23 cellular contexts compared by ENCODE assay signal in the genomic region with DNA sequence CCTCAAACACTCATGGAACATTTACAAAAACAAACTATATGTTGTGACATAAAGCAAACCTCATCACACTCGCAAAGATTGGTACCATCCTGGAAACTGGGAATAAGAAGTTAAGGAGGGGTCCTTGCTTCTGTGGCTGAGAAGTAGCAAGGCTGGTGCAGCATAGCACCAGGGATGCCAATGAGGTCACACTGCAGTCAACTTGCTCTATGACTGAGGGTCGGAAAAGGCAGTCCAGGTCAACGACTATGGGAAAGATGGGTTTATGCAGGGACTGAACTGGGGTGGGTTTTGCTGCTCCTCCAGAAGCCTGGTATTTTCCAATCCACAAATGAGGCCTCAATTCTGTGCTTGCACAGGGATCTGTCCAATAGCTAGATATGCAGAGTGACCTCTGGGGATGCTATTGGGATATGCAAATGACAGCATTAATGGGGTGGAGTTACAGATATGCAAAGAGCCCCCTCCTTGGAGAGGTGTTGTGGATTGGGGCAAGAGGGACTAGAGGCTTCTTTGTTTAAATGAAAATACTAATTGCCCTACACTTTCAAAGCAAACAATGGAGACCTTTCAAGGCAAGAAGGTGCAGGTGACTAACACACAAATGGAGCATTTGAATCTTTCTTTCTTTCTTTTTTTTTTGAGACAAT.
"Had no signal": no experiment of that assay in that cellular context is flagged by ENCODE, and none has a peak within 500 bp of the region (broad histone marks: within the 10 kb centered on the region; RNA-seq: fewer than 3 reads in every experiment).

No MANE protein-coding gene starts in this region.

- H3K4me3 Mint-ChIP-seq: activated CD4-positive, alpha-beta T cell treated with anti-CD3 and anti-CD28 coated beads for 36 hours; activated CD8-positive, alpha-beta T cell treated with anti-CD3 and anti-CD28 coated beads for 36 hours; activated naive CD4-positive, alpha-beta T cell treated with anti-CD3 and anti-CD28 coated beads, Interleukin-2, amount 10 ng/mL, durations not matched to agents 7 days and 5 days; activated naive CD8-positive, alpha-beta T cell treated with anti-CD3 and anti-CD28 coated beads for 36 hours; activated T-cell treated with anti-CD3 and anti-CD28 coated beads, Interleukin-2, amount 50 U/mL, for 72 hours; T-helper 1 cell treated with Interleukin-12 subunit alpha and Interleukin-12 subunit beta and Interleukin-4 antibody, amounts not matched to agents 30 μg/mL and 1 μg/mL, for 36 hours had no signal

- H3K4me1 Mint-ChIP-seq: activated naive CD4-positive, alpha-beta T cell treated with anti-CD3 and anti-CD28 coated beads, Interleukin-2, amount 10 ng/mL, durations not matched to agents 7 days and 5 days; activated naive CD8-positive, alpha-beta T cell treated with anti-CD3 and anti-CD28 coated beads for 36 hours had no signal

- H3K36me3 Mint-ChIP-seq: activated naive CD4-positive, alpha-beta T cell treated with anti-CD3 and anti-CD28 coated beads, Interleukin-2, amount 10 ng/mL, durations not matched to agents 7 days and 5 days; activated naive CD8-positive, alpha-beta T cell treated with anti-CD3 and anti-CD28 coated beads for 36 hours had no signal

- H3K4me1 ChIP-seq: SJCRH30 had no signal

- DNase-seq: activated CD4-positive, alpha-beta T cell treated with anti-CD3 and anti-CD28 coated beads for 36 hours; activated CD4-positive, alpha-beta T cell treated with anti-CD3 and anti-CD28 coated beads, Interleukin-2, amount 50 U/mL, for 1 hour; activated CD8-positive, alpha-beta memory T cell treated with anti-CD3 and anti-CD28 coated beads, Interleukin-2, amount 50 U/mL, for 4 hours; activated CD8-positive, alpha-beta T cell treated with anti-CD3 and anti-CD28 coated beads for 36 hours; activated gamma-delta T cell treated with Interleukin-2 at 50 U/mL for 16 hours; activated naive CD4-positive, alpha-beta T cell treated with anti-CD3 and anti-CD28 coated beads, Interleukin-2, amount 10 ng/mL, durations not matched to agents 7 days and 5 days; activated naive CD8-positive, alpha-beta T cell treated with anti-CD3 and anti-CD28 coated beads for 36 hours; activated T-cell treated with anti-CD3 and anti-CD28 coated beads, Interleukin-2, amount 50 U/mL, for 72 hours; brain microvascular endothelial cell; Kasumi-1; NCI-H1694 treated with DMSO at 0.1 percent for 48 hours; NCI-H2029 treated with DMSO at 0.1 percent for 48 hours; NCI-H446; NCI-H524; NCI-H82; OCI-M1; RPMI8226; SJCRH30 had no signal

- H3K9me3 ChIP-seq: SJCRH30 had no signal

- H3K27me3 ChIP-seq: brain microvascular endothelial cell, cardiac muscle cell, SJCRH30 had no signal

- H3K27ac ChIP-seq: brain microvascular endothelial cell, cardiac muscle cell, SJCRH30 had no signal

- H3K4me3 ChIP-seq: cardiac muscle cell, SJCRH30 had no signal

- H3K36me3 ChIP-seq: brain microvascular endothelial cell, cardiac muscle cell, SJCRH30 had no signal

- ATAC-seq: activated CD4-positive, alpha-beta T cell treated with anti-CD3 and anti-CD28 coated beads for 36 hours; activated CD8-positive, alpha-beta T cell treated with anti-CD3 and anti-CD28 coated beads for 36 hours; activated T-cell treated with anti-CD3 and anti-CD28 coated beads, Interleukin-2, amount 50 U/mL, for 72 hours; Panc1; Right ventricle myocardium inferior had no signal

- H3K9me3 Mint-ChIP-seq: activated CD8-positive, alpha-beta T cell treated with anti-CD3 and anti-CD28 coated beads for 36 hours; activated naive CD4-positive, alpha-beta T cell treated with anti-CD3 and anti-CD28 coated beads, Interleukin-2, amount 10 ng/mL, durations not matched to agents 7 days and 5 days; activated naive CD8-positive, alpha-beta T cell treated with anti-CD3 and anti-CD28 coated beads for 36 hours; activated T-cell treated with anti-CD3 and anti-CD28 coated beads, Interleukin-2, amount 50 U/mL, for 72 hours; activated T-helper 2 cell treated with anti-CD3 and anti-CD28 coated beads, Interferon-gamma antibody, Interleukin-2, Interleukin-4, amounts not matched to agents 10 μg/mL and 5 μg/mL and 100 μg/mL, durations not matched to agents 14 hours and 24 hours and 36 hours; T-helper 1 cell treated with Interleukin-12 subunit alpha and Interleukin-12 subunit beta and Interleukin-4 antibody, amounts not matched to agents 30 μg/mL and 1 μg/mL, for 36 hours had no signal

- H3K27ac Mint-ChIP-seq: activated CD4-positive, alpha-beta T cell treated with anti-CD3 and anti-CD28 coated beads for 36 hours; activated CD8-positive, alpha-beta T cell treated with anti-CD3 and anti-CD28 coated beads for 36 hours; activated naive CD8-positive, alpha-beta T cell treated with anti-CD3 and anti-CD28 coated beads for 36 hours; activated T-cell treated with anti-CD3 and anti-CD28 coated beads, Interleukin-2, amount 50 U/mL, for 72 hours; activated T-helper 2 cell treated with anti-CD3 and anti-CD28 coated beads, Interferon-gamma antibody, Interleukin-2, Interleukin-4, amounts not matched to agents 10 μg/mL and 5 μg/mL and 100 μg/mL, durations not matched to agents 14 hours and 24 hours and 36 hours; T-helper 1 cell treated with Interleukin-12 subunit alpha and Interleukin-12 subunit beta and Interleukin-4 antibody, amounts not matched to agents 30 μg/mL and 1 μg/mL, for 36 hours had no signal
